1 cellular context compared by ENCODE assay signal in genomic region chr7:95317546-95317945, GRCh38.
TF ChIP-seq lines count a peak whose summit lies in the region.

No MANE protein-coding gene starts in this region.

TF ChIP-seq in SK-N-SH treated with all-trans-retinoic acid at 6 μM for 48 hours, 23 proteins besides CTCF, POLR2A, EP300 and RAD21 (continued from another document):
- TF ChIP-seq CREB5 (CRISPR knock-in tag; IDR thresholded peaks at IDR 0.05; ENCODE audit: low read depth) (no peak), ZFP30 (CRISPR knock-in tag; IDR thresholded peaks at IDR 0.05) (no peak), TOX (CRISPR knock-in tag; IDR thresholded peaks at IDR 0.05; ENCODE audit: borderline replicate concordance) (no peak), ESRRG (CRISPR knock-in tag; IDR thresholded peaks at IDR 0.05) (no peak)
